In genomic region chr4:87017580-87018061, GRCh38 we compare ENCODE assay signal across 12 cellular contexts.
DNase-seq lines count a peak whose midpoint lies in the region; ATAC-seq and TF ChIP-seq lines count a peak whose summit lies in the region.
"Had no signal": no experiment of that assay in that cellular context is flagged by ENCODE, and none has a peak within 500 bp of the region (broad histone marks: within the 10 kb centered on the region; RNA-seq: fewer than 3 reads in every experiment).

No MANE protein-coding gene starts in this region.

- H3K23ac ChIP-seq in mesendoderm (ENCODE audit: low read length): no peak overlapping the region

- POLR2A ChIA-PET in HEK293 (lab: Yijun Ruan, JAX): no interaction called here

- peak; percentile 45 for DNase-seq in AG08395 (ENCODE audit: low spot score)
- DNase-seq in activated naive CD8-positive, alpha-beta T cell treated with anti-CD3 and anti-CD28 coated beads, Interleukin-2, amount 50 U/mL, for 24 hours: no peak
- no peak for DNase-seq in mesendoderm
- DNase-seq in NCI-H2196 (lab: John Stamatoyannopoulos, UW; ENCODE audit: unreplicated experiment): no peak
- DNase-seq: activated CD4-positive, alpha-beta T cell treated with anti-CD3 and anti-CD28 coated beads for 1 hour; DMS79; NCI-H748 treated with DMSO at 0.1 percent for 48 hours had no signal

- H3K79me2 ChIP-seq in mesendoderm (ENCODE audit: control insufficient read depth, insufficient read depth, low read length): peaks cover 62% of the 10 kb centered on the region

- peak overlapping the region; percentile 47 for H3K18ac ChIP-seq in mesendoderm (ENCODE audit: low read length)

- no peak for TF ChIP-seq CTCF in HEK293 (tag by site-specific recombination; IDR thresholded peaks at IDR 0.05)

- no peak overlapping the region for H3K4me3 ChIP-seq in HEK293 (ENCODE audit: low read depth, low read length)
- no peak overlapping the region for H3K4me3 ChIP-seq in mesendoderm (ENCODE audit: low read length)

- no peak overlapping the region for H2BK120ac ChIP-seq in mesendoderm (ENCODE audit: low read depth, low read length)

- H4K5ac ChIP-seq in mesendoderm (ENCODE audit: low read length): no peak overlapping the region

- no peak overlapping the region for H3K9ac ChIP-seq in mesendoderm (ENCODE audit: low read length)

- whole genome bisulfite sequencing in mesendoderm (ENCODE audit: extremely low coverage, insufficient coverage, low lambda C conversion rate): no CpG with 5 or more reads among the region's 8 CpGs

- H3K9me3 ChIP-seq in HEK293 (ENCODE audit: control insufficient read depth, insufficient read depth, low read depth, low read length): no peaks in the 10 kb centered on the region

- no peaks in the 10 kb centered on the region for H3K27me3 Mint-ChIP-seq in activated naive CD8-positive, alpha-beta T cell treated with anti-CD3 and anti-CD28 coated beads, Interleukin-2, amount 50 U/mL, for 24 hours
- H3K27me3 Mint-ChIP-seq: central memory CD8-positive, alpha-beta T cell had no signal

- H3K4ac ChIP-seq in mesendoderm (ENCODE audit: low read depth, low read length): no peak overlapping the region

- H3K9me3 Mint-ChIP-seq in activated naive CD8-positive, alpha-beta T cell treated with anti-CD3 and anti-CD28 coated beads, Interleukin-2, amount 50 U/mL, for 24 hours: no peaks in the 10 kb centered on the region
- H3K9me3 Mint-ChIP-seq: central memory CD8-positive, alpha-beta T cell had no signal

- no peak overlapping the region for H3K27ac ChIP-seq in HEK293 (ENCODE audit: extremely low read depth, low read depth, low read length)
- no peak overlapping the region for H3K27ac ChIP-seq in mesendoderm (ENCODE audit: low read depth, low read length)

- peaks cover 4% of the 10 kb centered on the region for H3K79me1 ChIP-seq in mesendoderm (ENCODE audit: low read length)

- no peaks in the 10 kb centered on the region for H3K36me3 ChIP-seq in HEK293 (ENCODE audit: control insufficient read depth in 2 of 2, insufficient read depth in 1 of 2, low read length in 2 of 2)
- H3K36me3 ChIP-seq in mesendoderm (ENCODE audit: control insufficient read depth, insufficient read depth, low read length): no peaks in the 10 kb centered on the region

- no peak overlapping the region for H3K56ac ChIP-seq in mesendoderm (ENCODE audit: low read length)

- no peak overlapping the region for H3K4me3 Mint-ChIP-seq in activated naive CD8-positive, alpha-beta T cell treated with anti-CD3 and anti-CD28 coated beads, Interleukin-2, amount 50 U/mL, for 24 hours
- H3K4me3 Mint-ChIP-seq: central memory CD8-positive, alpha-beta T cell had no signal

- peak; percentile 94 for ATAC-seq in activated naive CD8-positive, alpha-beta T cell treated with anti-CD3 and anti-CD28 coated beads, Interleukin-2, amount 50 U/mL, for 24 hours
- ATAC-seq in HG03442 (IDR thresholded peaks at IDR 0.05; ENCODE audit: unreplicated experiment): no peak
- ATAC-seq in GM18517 (IDR thresholded peaks at IDR 0.05; ENCODE audit: unreplicated experiment): no peak
- ATAC-seq in GM18907 (IDR thresholded peaks at IDR 0.05; ENCODE audit: unreplicated experiment): no peak

- H3K27ac Mint-ChIP-seq in activated naive CD8-positive, alpha-beta T cell treated with anti-CD3 and anti-CD28 coated beads, Interleukin-2, amount 50 U/mL, for 24 hours: peak overlapping the region; percentile 82

- no peaks in the 10 kb centered on the region for H3K27me3 ChIP-seq in mesendoderm (ENCODE audit: insufficient read depth, low read length, poor library complexity)

- H3K36me3 Mint-ChIP-seq in activated naive CD8-positive, alpha-beta T cell treated with anti-CD3 and anti-CD28 coated beads, Interleukin-2, amount 50 U/mL, for 24 hours (ENCODE audit: low read depth): peaks cover 3% of the 10 kb centered on the region

- no peak overlapping the region for H2AK5ac ChIP-seq in mesendoderm (ENCODE audit: low read length)

- no peak overlapping the region for H3K4me2 ChIP-seq in mesendoderm (ENCODE audit: low read length)

- CTCF ChIA-PET in HEK293 (lab: Yijun Ruan, JAX): interaction anchor here (0.7 to 1.0 kb wide), 2 partner anchors 19 to 38 kb away, joined by 3 read pairs; no protein-coding TSS in a partner anchor

- H2BK15ac ChIP-seq in mesendoderm (replicated peaks; ENCODE audit: low read depth): no peak overlapping the region

- H2BK5ac ChIP-seq in mesendoderm (ENCODE audit: low read length): no peak overlapping the region

- peaks cover 92% of the 10 kb centered on the region for H3K4me1 Mint-ChIP-seq in activated naive CD8-positive, alpha-beta T cell treated with anti-CD3 and anti-CD28 coated beads, Interleukin-2, amount 50 U/mL, for 24 hours

- H3K4me1 ChIP-seq in HEK293 (ENCODE audit: control insufficient read depth, insufficient read depth, low read length) (peaks cover 16% of the 10 kb centered on the region), mesendoderm (ENCODE audit: control insufficient read depth, low read depth, low read length) (peaks cover 20% of the 10 kb centered on the region)

- H4K8ac ChIP-seq in mesendoderm (ENCODE audit: low read depth, low read length): no peak overlapping the region

TF ChIP-seq in HEK293, 187 proteins besides CTCF, POLR2A, EP300 and RAD21:
- no peak for TF ChIP-seq ZNF311 (tag by site-specific recombination; IDR thresholded peaks at IDR 0.05; ENCODE audit: borderline replicate concordance)
- TF ChIP-seq SCRT1 (tag by site-specific recombination; IDR thresholded peaks at IDR 0.05; ENCODE audit: borderline replicate concordance): no peak
- peak; percentile 56 for TF ChIP-seq ZNF629 (tag by site-specific recombination; IDR thresholded peaks at IDR 0.05)
- TF ChIP-seq, protein P1, sequence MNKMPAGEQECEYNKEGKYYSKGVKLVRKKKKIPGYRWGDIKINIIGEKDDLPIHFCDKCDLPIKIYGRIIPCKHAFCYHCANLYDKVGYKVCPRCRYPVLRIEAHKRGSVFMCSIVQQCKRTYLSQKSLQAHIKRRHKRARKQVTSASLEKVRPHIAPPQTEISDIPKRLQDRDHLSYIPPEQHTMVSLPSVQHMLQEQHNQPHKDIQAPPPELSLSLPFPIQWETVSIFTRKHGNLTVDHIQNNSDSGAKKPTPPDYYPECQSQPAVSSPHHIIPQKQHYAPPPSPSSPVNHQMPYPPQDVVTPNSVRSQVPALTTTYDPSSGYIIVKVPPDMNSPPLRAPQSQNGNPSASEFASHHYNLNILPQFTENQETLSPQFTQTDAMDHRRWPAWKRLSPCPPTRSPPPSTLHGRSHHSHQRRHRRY (tag by site-specific recombination; IDR thresholded peaks at IDR 0.05): no peak
- no peak for TF ChIP-seq MZF1 (tag by site-specific recombination; IDR thresholded peaks at IDR 0.05; ENCODE audit: borderline replicate concordance)
- no peak for TF ChIP-seq ZNF623 (tag by site-specific recombination; IDR thresholded peaks at IDR 0.05)
- 0 out of 2 replicates have a peak, but pooled peaks have one; percentile 17 for TF ChIP-seq ZSCAN16 (tag by site-specific recombination; IDR thresholded peaks at IDR 0.05)
- TF ChIP-seq ZNF133 (tag by site-specific recombination; IDR thresholded peaks at IDR 0.05): no peak
